In the genomic region with DNA sequence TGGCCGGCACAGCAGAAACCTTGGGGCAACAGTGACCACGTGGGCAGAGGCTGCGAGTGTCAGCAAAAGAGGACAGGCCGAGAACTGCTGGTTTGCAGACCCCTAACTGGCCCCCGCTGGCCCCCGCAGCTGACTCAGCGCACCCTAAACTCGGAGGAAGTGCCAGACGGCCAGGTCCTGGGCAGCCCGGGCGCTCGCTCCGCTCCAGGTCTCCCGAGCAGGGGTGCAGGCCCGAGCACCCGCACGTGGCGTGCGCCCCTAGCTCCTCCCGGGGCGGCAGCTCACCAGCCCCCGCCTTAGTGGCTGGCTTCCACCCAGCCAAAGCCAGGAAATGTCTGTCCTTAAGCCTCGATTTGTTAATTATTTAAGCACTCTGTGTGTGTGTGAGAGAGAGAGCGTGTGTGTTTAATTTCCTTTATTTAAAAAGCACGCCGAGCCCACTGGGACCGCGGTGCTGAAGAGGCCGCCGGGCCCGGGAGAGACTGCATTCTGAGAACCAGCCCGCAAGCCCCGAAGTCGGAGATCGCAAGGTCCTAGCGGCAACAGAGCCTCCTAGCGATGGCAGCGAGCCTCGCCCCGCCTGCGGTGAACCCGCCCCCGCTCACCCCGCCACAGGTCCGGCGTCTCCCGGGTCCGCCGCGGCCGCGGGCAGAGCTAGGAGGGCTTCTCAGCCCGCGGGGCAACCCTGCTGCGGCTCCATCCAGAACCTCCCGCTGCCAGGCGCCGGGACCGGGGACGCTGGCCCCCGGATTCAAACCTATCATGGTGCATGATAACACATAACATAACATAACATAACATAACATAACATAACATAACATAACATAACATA, we compare ENCODE assay signal across 8 cellular contexts. TPM values are rescaled to one million over a fixed set of nuclear protein-coding genes. Genes with fewer than 3 reads are reported as not detected.
DNase-seq lines count a peak whose midpoint lies in the region; ATAC-seq, FAIRE-seq and TF ChIP-seq lines count a peak whose summit lies in the region.

No MANE protein-coding gene starts in this region.

- peak overlapping the region; percentile 76 for H2AFZ ChIP-seq in DND-41 (ENCODE audit: low read depth, low read length)
- peak overlapping the region; percentile 93 for H2AFZ ChIP-seq in astrocyte (ENCODE audit: low read depth, low read length)

- H3K27ac ChIP-seq in DND-41 (ENCODE audit: low read length): no peak overlapping the region; the same call in 1 of the 2 replicates
- peak overlapping the region; percentile 30; the same call in 1 of the 2 replicates for H3K27ac ChIP-seq in HUES64 (ENCODE audit: low read depth, low read length)
- H3K27ac ChIP-seq in astrocyte (ENCODE audit: low read depth, low read length): peak overlapping the region; percentile 37
- H3K27ac ChIP-seq in aorta (ENCODE audit: low read depth in 1 of 2, low read length in 2 of 2): no peak overlapping the region

- WGBS in HUES64: 17% methylated on average over 61 of the region's 61 CpGs
- WGBS in aorta, 2 donors: 1% methylated on average over 46 to 61 of the region's 61 CpGs

- ATAC-seq in DND-41 (ENCODE audit: insufficient read depth, low read depth) (peak; percentile 93), GM21515 (IDR thresholded peaks at IDR 0.05; ENCODE audit: unreplicated experiment) (peak; percentile 89), T-helper 17 cell (peak; percentile 95), aorta (ENCODE audit: low FRiP score) (peak; percentile 88)

- H3K27ac Mint-ChIP-seq in T-helper 17 cell: peak overlapping the region; percentile 53
- H3K27ac Mint-ChIP-seq in astrocyte (ENCODE audit: unreplicated experiment): peak overlapping the region; percentile 71

- H3K9ac ChIP-seq in DND-41 (ENCODE audit: low read depth, low read length) (peak overlapping the region; percentile 50), HUES64 (ENCODE audit: low read depth, low read length) (peak overlapping the region; percentile 62), astrocyte (ENCODE audit: low read length) (peak overlapping the region; percentile 80)

- DNase-seq in DND-41: peak; percentile 66
- peak; percentile 35 to 47 (median 39) for DNase-seq in T-helper 17 cell
- peak; percentile 57 for DNase-seq in astrocyte (ENCODE audit: low read depth)
- DNase-seq in hippocampal formation (lab: John Stamatoyannopoulos, UW): peak; percentile 48 to 50
- DNase-seq in renal cortical epithelial cell (ENCODE audit: low read depth): peak; percentile 54
- DNase-seq in aorta: peak; percentile 88 to 91

- intact Hi-C loops in aorta (cut with DNase I): no loop called here

- H3K4me1 Mint-ChIP-seq in T-helper 17 cell (peaks cover 20% of the 10 kb centered on the region), astrocyte (ENCODE audit: low read depth, unreplicated experiment) (peaks cover 2% of the 10 kb centered on the region)

- H3K79me2 ChIP-seq in DND-41 (ENCODE audit: insufficient read depth, low read length) (no peaks in the 10 kb centered on the region), astrocyte (ENCODE audit: insufficient read depth, low read length) (no peaks in the 10 kb centered on the region)

- H4K20me1 ChIP-seq in DND-41 (ENCODE audit: insufficient read depth, low read length) (no peaks in the 10 kb centered on the region), astrocyte (ENCODE audit: insufficient read depth, low read length) (no peaks in the 10 kb centered on the region)

- H3K27me3 Mint-ChIP-seq in T-helper 17 cell: peaks cover 22% of the 10 kb centered on the region
- H3K27me3 Mint-ChIP-seq in astrocyte (ENCODE audit: low read depth, unreplicated experiment): peaks cover 18% of the 10 kb centered on the region

- H3K4me3 Mint-ChIP-seq in T-helper 17 cell: peak overlapping the region; percentile 92
- peak overlapping the region; percentile 80 for H3K4me3 Mint-ChIP-seq in astrocyte (ENCODE audit: unreplicated experiment)

- H3K9me3 Mint-ChIP-seq in astrocyte (ENCODE audit: unreplicated experiment): no peaks in the 10 kb centered on the region

- H3K4me1 ChIP-seq in DND-41 (ENCODE audit: insufficient read depth, low read length): peaks cover 11% of the 10 kb centered on the region
- H3K4me1 ChIP-seq in HUES64 (ENCODE audit: insufficient read depth, low read length): 0 out of 2 replicates have a peak, but pooled peaks cover 4% of the 10 kb centered on the region
- H3K4me1 ChIP-seq in astrocyte (ENCODE audit: insufficient read depth, low read length): peaks cover 13% of the 10 kb centered on the region
- H3K4me1 ChIP-seq in aorta (ENCODE audit: control insufficient read depth in 1 of 2, insufficient read depth in 2 of 2, low read length in 2 of 2): no peaks in the 10 kb centered on the region

- H3K36me3 Mint-ChIP-seq in T-helper 17 cell (ENCODE audit: low read depth): no peaks in the 10 kb centered on the region
- H3K36me3 Mint-ChIP-seq in astrocyte (ENCODE audit: low read depth, unreplicated experiment): no peaks in the 10 kb centered on the region

- no peak for FAIRE-seq in astrocyte (lab: Jason Lieb, UNC)

- no peaks in the 10 kb centered on the region for H3K9me3 ChIP-seq in DND-41 (ENCODE audit: insufficient read depth, low read length, severe bottlenecking)
- no peaks in the 10 kb centered on the region for H3K9me3 ChIP-seq in HUES64 (ENCODE audit: insufficient read depth, low read depth, low read length)
- H3K9me3 ChIP-seq in T-helper 17 cell (ENCODE audit: control insufficient read depth, low read length, poor library complexity, severe bottlenecking): no peaks in the 10 kb centered on the region
- no peaks in the 10 kb centered on the region for H3K9me3 ChIP-seq in astrocyte (ENCODE audit: insufficient read depth, low read depth, low read length)
- no peaks in the 10 kb centered on the region for H3K9me3 ChIP-seq in aorta (ENCODE audit: control insufficient read depth, low read length)

- peak overlapping the region; percentile 14 to 53; a peak in 3 of 4 replicates for H3K4me3 ChIP-seq in DND-41 (ENCODE audit: low read depth in 1 of 2, low read length in 2 of 2)
- peak overlapping the region; percentile 51 for H3K4me3 ChIP-seq in HUES64 (ENCODE audit: low read length)
- H3K4me3 ChIP-seq in astrocyte (ENCODE audit: insufficient read depth, low read depth, low read length): peak overlapping the region; percentile 57
- H3K4me3 ChIP-seq in aorta (ENCODE audit: low read length in 2 of 2): peak overlapping the region; percentile 44 to 62

- TF ChIP-seq CTCF in DND-41 (IDR thresholded peaks at IDR 0.05; ENCODE audit: borderline replicate concordance, extremely low read depth, low read length, poor library complexity, severe bottlenecking): peak; percentile 64
- peak; percentile 18 for TF ChIP-seq CTCF in astrocyte (IDR thresholded peaks at IDR 0.05; ENCODE audit: insufficient read depth, low read depth, low read length)

- H3K36me3 ChIP-seq in DND-41 (ENCODE audit: insufficient read depth, low read length): no peaks in the 10 kb centered on the region
- H3K36me3 ChIP-seq in HUES64 (ENCODE audit: insufficient read depth, low read length): no peaks in the 10 kb centered on the region
- H3K36me3 ChIP-seq in astrocyte (ENCODE audit: insufficient read depth, low read length): no peaks in the 10 kb centered on the region
- H3K36me3 ChIP-seq in aorta (ENCODE audit: control insufficient read depth in 1 of 2, insufficient read depth in 2 of 2, low read length in 1 of 2): no peaks in the 10 kb centered on the region

- H3K27me3 ChIP-seq in DND-41 (ENCODE audit: insufficient read depth, low read length, poor library complexity) (peaks cover 23% of the 10 kb centered on the region), HUES64 (ENCODE audit: insufficient read depth, low read length) (peaks cover 13% of the 10 kb centered on the region), astrocyte (ENCODE audit: insufficient read depth, low read length) (peaks cover 4% of the 10 kb centered on the region), aorta (ENCODE audit: control insufficient read depth in 1 of 2, insufficient read depth in 2 of 2, low read length in 1 of 2) (no peaks in the 10 kb centered on the region)

- H3K4me2 ChIP-seq in DND-41 (ENCODE audit: insufficient read depth, low read length) (peak overlapping the region; percentile 83), astrocyte (ENCODE audit: low read length) (peak overlapping the region; percentile 93)

RNA-seq across cellular contexts. Expression of gene CDKN2AIP, which starts 45.9 kb away (rescaled TPM):
- 19.7 TPM for polyA plus RNA-seq in HUES64 (2013, experiment 1 of 2)
- 20.5 TPM for polyA plus RNA-seq in HUES64 (2013, experiment 2 of 2)
- 10 to 100 TPM; 25.9 to 33.4 TPM for total RNA-seq in T-helper 17 cell
- total RNA-seq in astrocyte: 9.6 and 11.6 TPM in 2 replicates
- 45.7 and 56.5 TPM in 2 replicates for total RNA-seq in renal cortical epithelial cell
- total RNA-seq in aorta: 10 to 100 TPM; 12.0 to 15.4 TPM
- 10 to 100 TPM; 12.2 to 16.3 TPM for polyA plus RNA-seq in aorta

Comparison
In these comparisons a context has a peak if more than half of its experiments do, and no peak if none do; other contexts are left out.
1. DNase-seq: peak in every context shown above with its lines; median percentile 90 in aorta; 66 in DND-41; 57 in astrocyte; 54 in renal cortical epithelial cell; 49 in hippocampal formation; 39 in T-helper 17 cell.
2. H3K27ac ChIP-seq: peak in HUES64 (single experiment) and astrocyte (single experiment); none in DND-41 (single experiment) and aorta (0 of 2).
3. Peak in every context shown above with its lines, with median percentiles within 50 percentile points of each other: ATAC-seq, H3K4me3 ChIP-seq and H3K9ac ChIP-seq.